Comparison of ENCODE assay signal across 9 cellular contexts in the genomic region with DNA sequence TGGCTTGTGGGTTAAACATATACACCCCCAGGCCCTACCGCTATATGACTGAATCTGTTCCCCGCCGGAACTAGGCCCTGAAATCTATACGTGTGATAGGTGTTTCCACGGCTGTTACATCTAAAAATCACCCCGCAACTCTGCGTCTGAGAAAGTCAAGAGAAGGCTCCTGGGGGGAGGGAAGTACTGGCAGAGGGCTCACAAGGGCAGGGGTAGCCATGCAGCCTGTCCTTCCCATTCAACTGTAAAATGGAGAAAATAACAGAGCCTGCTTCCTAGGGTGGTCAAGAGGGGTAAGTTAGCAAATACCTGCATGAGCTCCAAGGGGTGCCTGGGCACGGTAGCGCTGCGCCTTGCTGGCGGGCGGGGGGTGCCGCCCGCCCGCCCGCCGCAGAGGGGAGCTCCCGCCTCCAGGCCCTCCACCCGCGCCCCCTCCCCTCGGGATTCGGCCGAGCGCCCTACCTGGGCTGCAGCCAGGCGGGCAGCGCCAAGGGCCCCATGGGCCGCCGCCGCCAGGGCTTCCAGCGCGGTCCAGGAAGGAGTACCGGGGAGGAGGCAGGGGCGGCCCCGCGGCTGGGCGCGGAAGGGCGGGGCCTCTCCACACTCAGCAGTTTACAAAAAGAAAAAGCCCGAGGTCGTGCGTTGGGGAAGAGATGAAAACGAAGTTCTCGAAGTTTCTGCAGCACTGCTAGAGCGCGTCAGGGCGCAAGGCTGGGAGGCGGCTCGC. TPM values are rescaled to one million over a fixed set of nuclear protein-coding genes. Genes with fewer than 3 reads are reported as not detected.
A peak's percentile ranks its signal among the peaks of the same experiment; 100 is the strongest.
DNase-seq lines count a peak whose midpoint lies in the region; ATAC-seq and TF ChIP-seq lines count a peak whose summit lies in the region.
"Had no signal": no experiment of that assay in that cellular context is flagged by ENCODE, and none has a peak within 500 bp of the region (broad histone marks: within the 10 kb centered on the region; RNA-seq: fewer than 3 reads in every experiment).

A gene with protein sequence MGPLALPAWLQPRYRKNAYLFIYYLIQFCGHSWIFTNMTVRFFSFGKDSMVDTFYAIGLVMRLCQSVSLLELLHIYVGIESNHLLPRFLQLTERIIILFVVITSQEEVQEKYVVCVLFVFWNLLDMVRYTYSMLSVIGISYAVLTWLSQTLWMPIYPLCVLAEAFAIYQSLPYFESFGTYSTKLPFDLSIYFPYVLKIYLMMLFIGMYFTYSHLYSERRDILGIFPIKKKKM (minus strand): TSS at position 550 of the 727 bp plus-strand sequence. CDS start 50 bp downstream, at position 500.

- H3K27me3 Mint-ChIP-seq in activated naive CD4-positive, alpha-beta T cell treated with anti-CD3 and anti-CD28 coated beads, Interleukin-2, amount 50 U/mL, for 24 hours, result no peaks in the 10 kb centered on the region

- H3K4me3 Mint-ChIP-seq in activated naive CD4-positive, alpha-beta T cell treated with anti-CD3 and anti-CD28 coated beads, Interleukin-2, amount 50 U/mL, for 24 hours, result peak within 1 kb of the TSS; percentile 77

- H3K4me3 ChIP-seq in heart left ventricle (peak within 1 kb of the TSS; percentile 30 to 73 (median 58)), vagina (peak within 1 kb of the TSS; percentile 52 to 68)

- H3K27ac Mint-ChIP-seq in activated naive CD4-positive, alpha-beta T cell treated with anti-CD3 and anti-CD28 coated beads, Interleukin-2, amount 50 U/mL, for 24 hours, result peak within 1 kb of the TSS; percentile 43

- H3K9me3 ChIP-seq in heart left ventricle, result no peaks in the 10 kb centered on the region
- H3K9me3 ChIP-seq in vagina, result no peaks in the 10 kb centered on the region

- H3K4me1 Mint-ChIP-seq in activated naive CD4-positive, alpha-beta T cell treated with anti-CD3 and anti-CD28 coated beads, Interleukin-2, amount 50 U/mL, for 24 hours, result peaks cover 24% of the 10 kb centered on the region

- peak; percentile 18 for DNase-seq in NCI-H1436 (lab: John Stamatoyannopoulos, UW)
- DNase-seq in NCI-H1436 treated with DMSO at 0.1 percent for 48 hours (lab: John Stamatoyannopoulos, UW), result no peak
- peak; percentile 67 for DNase-seq in OCI-M1 (lab: John Stamatoyannopoulos, UW)
- peak; percentile 48 to 85 (median 63) for DNase-seq in heart left ventricle
- peak; percentile 35 for DNase-seq in putamen (ENCODE audit: low spot score)
- DNase-seq in vagina (ENCODE audit: extremely low spot score in 2 of 2), result no peak

- H3K27ac ChIP-seq in heart left ventricle (peak within 1 kb of the TSS in 11 of 12 donors; percentile 18 to 88 (median 54)), vagina (peak within 1 kb of the TSS; percentile 84)
- H3K27ac ChIP-seq: C4-2B had no signal

- TF ChIP-seq CTCF in heart left ventricle (IDR thresholded peaks at IDR 0.05) (no peak), vagina (IDR thresholded peaks at IDR 0.05) (no peak)

- no peaks in the 10 kb centered on the region for H3K9me3 Mint-ChIP-seq in activated naive CD4-positive, alpha-beta T cell treated with anti-CD3 and anti-CD28 coated beads, Interleukin-2, amount 50 U/mL, for 24 hours

- H3K36me3 Mint-ChIP-seq in activated naive CD4-positive, alpha-beta T cell treated with anti-CD3 and anti-CD28 coated beads, Interleukin-2, amount 50 U/mL, for 24 hours, result peaks cover 6% of the 10 kb centered on the region

- intact Hi-C loops in heart left ventricle (cut with DNase I) (loop anchor here in 3 of 10 donors (10.0 kb wide), 2 partner anchors 74 to 84 kb away; no protein-coding TSS in a partner anchor), vagina (cut with DNase I) (no loop called here)

- 10 to 38% (median 11%) methylated on average over 9 to 48 of the region's 48 CpGs for WGBS in heart left ventricle, 4 donors

- peak; percentile 75 for ATAC-seq in HG02840 (IDR thresholded peaks at IDR 0.05; ENCODE audit: low FRiP score, unreplicated experiment)
- peak; percentile 71 to 94 (median 92) for ATAC-seq in heart left ventricle

- H3K4me1 ChIP-seq in heart left ventricle, result peaks cover 0 to 44% (median 4%) of the 10 kb centered on the region in 12 donors
- H3K4me1 ChIP-seq in vagina, result peaks cover 16% of the 10 kb centered on the region

- TF ChIP-seq POLR2A in heart left ventricle (IDR thresholded peaks at IDR 0.05), result no peak
- no peak for TF ChIP-seq POLR2A in vagina (IDR thresholded peaks at IDR 0.05)

- H3K36me3 ChIP-seq in heart left ventricle, result peaks cover 0 to 2% (median 0%) of the 10 kb centered on the region in 9 donors
- H3K36me3 ChIP-seq in vagina, result no peaks in the 10 kb centered on the region

- peaks cover 0 to 11% (median 0%) of the 10 kb centered on the region in 9 donors for H3K27me3 ChIP-seq in heart left ventricle
- no peaks in the 10 kb centered on the region for H3K27me3 ChIP-seq in vagina

RNA-seq across cellular contexts. Expression of the gene that starts here (rescaled TPM):
- total RNA-seq in heart left ventricle (1 to 10 TPM in 2 of 9 donors, under 1 TPM in 7; 0.33 to 2.8 (median 0.69) TPM), vagina (3.2 TPM)
- polyA plus RNA-seq in heart left ventricle, result under 1 TPM; 0.23 to 0.37 TPM

Comparison
In these comparisons a context has a peak if more than half of its experiments do, and no peak if none do; other contexts are left out.
1. DNase-seq: peak in NCI-H1436 (single experiment), OCI-M1 (single experiment), heart left ventricle (5 of 5) and putamen (single experiment); none in NCI-H1436 treated with DMSO at 0.1 percent for 48 hours (single experiment) and vagina (0 of 2).